Comparison of ENCODE assay signal across 5 cellular contexts in genomic region chr16:11480634-11481033, GRCh38.
TF ChIP-seq lines count a peak whose summit lies in the region.

No MANE protein-coding gene starts in this region.

TF ChIP-seq in SK-N-SH treated with all-trans-retinoic acid at 6 μM for 48 hours, 23 proteins besides CTCF, POLR2A, EP300 and RAD21:
- no peak for TF ChIP-seq ARNTL (CRISPR knock-in tag; IDR thresholded peaks at IDR 0.05; ENCODE audit: borderline replicate concordance, low read depth)
- TF ChIP-seq, protein P1, sequence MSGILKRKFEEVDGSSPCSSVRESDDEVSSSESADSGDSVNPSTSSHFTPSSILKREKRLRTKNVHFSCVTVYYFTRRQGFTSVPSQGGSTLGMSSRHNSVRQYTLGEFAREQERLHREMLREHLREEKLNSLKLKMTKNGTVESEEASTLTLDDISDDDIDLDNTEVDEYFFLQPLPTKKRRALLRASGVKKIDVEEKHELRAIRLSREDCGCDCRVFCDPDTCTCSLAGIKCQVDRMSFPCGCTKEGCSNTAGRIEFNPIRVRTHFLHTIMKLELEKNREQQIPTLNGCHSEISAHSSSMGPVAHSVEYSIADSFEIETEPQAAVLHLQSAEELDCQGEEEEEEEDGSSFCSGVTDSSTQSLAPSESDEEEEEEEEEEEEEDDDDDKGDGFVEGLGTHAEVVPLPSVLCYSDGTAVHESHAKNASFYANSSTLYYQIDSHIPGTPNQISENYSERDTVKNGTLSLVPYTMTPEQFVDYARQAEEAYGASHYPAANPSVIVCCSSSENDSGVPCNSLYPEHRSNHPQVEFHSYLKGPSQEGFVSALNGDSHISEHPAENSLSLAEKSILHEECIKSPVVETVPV (CRISPR knock-in tag; IDR thresholded peaks at IDR 0.05): no peak
- TF ChIP-seq CREB5 (CRISPR knock-in tag; IDR thresholded peaks at IDR 0.05; ENCODE audit: low read depth): no peak
- TF ChIP-seq OSR1 (CRISPR knock-in tag; IDR thresholded peaks at IDR 0.05): no peak
- no peak for TF ChIP-seq SNAI2 (CRISPR knock-in tag; IDR thresholded peaks at IDR 0.05)
- peak; percentile 72 for TF ChIP-seq ZNF8 (CRISPR knock-in tag; IDR thresholded peaks at IDR 0.05)
- no peak for TF ChIP-seq GLIS3 (CRISPR knock-in tag; IDR thresholded peaks at IDR 0.05)

TF ChIP-seq in SK-N-SH, 30 proteins besides CTCF, POLR2A, EP300 and RAD21 (continues in another document):
- TF ChIP-seq MEF2A (IDR thresholded peaks at IDR 0.05; ENCODE audit: borderline replicate concordance, low read depth): no peak
- TF ChIP-seq GABPA (IDR thresholded peaks at IDR 0.05; ENCODE audit: low read depth): no peak
- no peak for TF ChIP-seq TAF1 (IDR thresholded peaks at IDR 0.05; ENCODE audit: borderline replicate concordance, low read depth, low read length)
- TF ChIP-seq JUND (IDR thresholded peaks at IDR 0.05): no peak
- TF ChIP-seq USF1 (IDR thresholded peaks at IDR 0.05; ENCODE audit: borderline replicate concordance, low read depth): no peak
- TF ChIP-seq NFIC (IDR thresholded peaks at IDR 0.05; ENCODE audit: borderline replicate concordance): no peak
- TF ChIP-seq FOXJ3 (CRISPR knock-in tag; IDR thresholded peaks at IDR 0.05): no peak
- TF ChIP-seq POLR2AphosphoS5 (IDR thresholded peaks at IDR 0.05; ENCODE audit: low read depth, low read length): no peak
- TF ChIP-seq, protein P2, sequence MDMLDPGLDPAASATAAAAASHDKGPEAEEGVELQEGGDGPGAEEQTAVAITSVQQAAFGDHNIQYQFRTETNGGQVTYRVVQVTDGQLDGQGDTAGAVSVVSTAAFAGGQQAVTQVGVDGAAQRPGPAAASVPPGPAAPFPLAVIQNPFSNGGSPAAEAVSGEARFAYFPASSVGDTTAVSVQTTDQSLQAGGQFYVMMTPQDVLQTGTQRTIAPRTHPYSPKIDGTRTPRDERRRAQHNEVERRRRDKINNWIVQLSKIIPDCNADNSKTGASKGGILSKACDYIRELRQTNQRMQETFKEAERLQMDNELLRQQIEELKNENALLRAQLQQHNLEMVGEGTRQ (IDR thresholded peaks at IDR 0.05; ENCODE audit: borderline replicate concordance, low read depth, low read length): no peak
- TF ChIP-seq MXI1 (IDR thresholded peaks at IDR 0.05; ENCODE audit: low read depth, low read length): no peak
- no peak for TF ChIP-seq ZBTB33 (IDR thresholded peaks at IDR 0.05; ENCODE audit: borderline replicate concordance, low read depth)
- no peak for TF ChIP-seq EZH2phosphoT487 (IDR thresholded peaks at IDR 0.05; ENCODE audit: borderline replicate concordance, low read depth)

TF ChIP-seq in A549, 52 proteins besides CTCF, POLR2A, EP300 and RAD21:
- TF ChIP-seq CEBPB (IDR thresholded peaks at IDR 0.05) (no peak), KDM1A (IDR thresholded peaks at IDR 0.05; ENCODE audit: low read depth) (0 out of 2 replicates have a peak, but pooled peaks have one; percentile 46)

TF ChIP-seq in IMR-90, 13 proteins besides CTCF, POLR2A, EP300 and RAD21:
- TF ChIP-seq CEBPB (IDR thresholded peaks at IDR 0.05; ENCODE audit: low read depth, low read length) (no peak), MXI1 (IDR thresholded peaks at IDR 0.05; ENCODE audit: borderline replicate concordance, low read depth, low read length) (no peak), RFX5 (IDR thresholded peaks at IDR 0.05; ENCODE audit: low read depth, low read length) (no peak), NFE2L2 (IDR thresholded peaks at IDR 0.05; ENCODE audit: low read depth, low read length) (no peak), MAZ (IDR thresholded peaks at IDR 0.05; ENCODE audit: borderline replicate concordance, low read depth, low read length) (no peak), MAFK (IDR thresholded peaks at IDR 0.05; ENCODE audit: low read depth, low read length) (no peak), RCOR1 (IDR thresholded peaks at IDR 0.05; ENCODE audit: insufficient replicate concordance, low read length) (no peak), FOS (IDR thresholded peaks at IDR 0.05; ENCODE audit: low read depth, low read length) (no peak), CHD1 (IDR thresholded peaks at IDR 0.05; ENCODE audit: low read depth, low read length) (no peak), SMC3 (IDR thresholded peaks at IDR 0.05; ENCODE audit: low read depth, low read length) (no peak), BHLHE40 (IDR thresholded peaks at IDR 0.05; ENCODE audit: low read depth, low read length) (no peak)
- TF ChIP-seq, protein P2 (IDR thresholded peaks at IDR 0.05; ENCODE audit: low read depth, low read length): no peak
- TF ChIP-seq, protein P3, sequence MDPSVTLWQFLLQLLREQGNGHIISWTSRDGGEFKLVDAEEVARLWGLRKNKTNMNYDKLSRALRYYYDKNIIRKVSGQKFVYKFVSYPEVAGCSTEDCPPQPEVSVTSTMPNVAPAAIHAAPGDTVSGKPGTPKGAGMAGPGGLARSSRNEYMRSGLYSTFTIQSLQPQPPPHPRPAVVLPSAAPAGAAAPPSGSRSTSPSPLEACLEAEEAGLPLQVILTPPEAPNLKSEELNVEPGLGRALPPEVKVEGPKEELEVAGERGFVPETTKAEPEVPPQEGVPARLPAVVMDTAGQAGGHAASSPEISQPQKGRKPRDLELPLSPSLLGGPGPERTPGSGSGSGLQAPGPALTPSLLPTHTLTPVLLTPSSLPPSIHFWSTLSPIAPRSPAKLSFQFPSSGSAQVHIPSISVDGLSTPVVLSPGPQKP (IDR thresholded peaks at IDR 0.05; ENCODE audit: borderline replicate concordance, low read depth, low read length): no peak

TF ChIP-seq in H1, 55 proteins besides CTCF, POLR2A, EP300 and RAD21:
- no peak for TF ChIP-seq GABPA (IDR thresholded peaks at IDR 0.05; ENCODE audit: borderline replicate concordance, insufficient read depth, low read length)
- TF ChIP-seq GTF2F1 (IDR thresholded peaks at IDR 0.05; ENCODE audit: borderline replicate concordance, low read depth, low read length): no peak
- no peak for TF ChIP-seq SRF (IDR thresholded peaks at IDR 0.05; ENCODE audit: low read depth, low read length)
- peak; percentile 62; the same call in 1 of the 2 replicates for TF ChIP-seq KDM1A (IDR thresholded peaks at IDR 0.05; ENCODE audit: borderline replicate concordance, low read length)
- TF ChIP-seq TEAD4 (IDR thresholded peaks at IDR 0.05; ENCODE audit: low read depth, low read length): no peak
- TF ChIP-seq HDAC2 (IDR thresholded peaks at IDR 0.05; ENCODE audit: borderline replicate concordance in 1 of 2, low read depth in 2 of 2, low read length in 2 of 2): no peak
- no peak for TF ChIP-seq POLR2AphosphoS5 (IDR thresholded peaks at IDR 0.05; ENCODE audit: low read depth, low read length)
